8 cellular contexts compared by ENCODE assay signal in the genomic region with DNA sequence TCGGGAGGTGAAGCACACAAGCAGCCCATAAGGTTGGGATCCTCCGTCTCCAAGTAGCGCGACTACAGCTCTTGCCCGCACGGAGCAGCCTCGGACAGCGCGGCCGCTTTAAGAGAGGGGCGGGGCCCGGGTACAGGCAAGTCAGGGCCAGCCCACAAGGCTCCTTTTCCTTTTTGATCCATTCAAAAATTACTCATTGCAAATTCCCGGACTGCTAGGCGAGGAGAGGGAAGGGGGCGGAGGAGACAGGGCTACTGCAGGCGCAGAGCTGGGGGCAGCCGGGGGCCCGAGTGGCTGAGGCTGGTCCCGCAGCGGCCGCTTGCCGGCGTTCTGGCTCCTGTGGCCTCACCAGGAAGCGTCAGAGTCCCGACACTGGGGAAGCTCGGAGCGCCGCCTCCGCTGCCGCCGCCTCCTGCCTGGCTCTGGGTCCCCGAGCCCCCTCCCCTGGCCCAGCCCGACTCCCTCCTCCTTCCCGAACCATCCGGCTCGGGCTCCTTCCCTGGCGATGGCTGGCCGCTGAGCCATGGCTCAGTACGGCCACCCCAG. TPM values are rescaled to one million over a fixed set of nuclear protein-coding genes. Genes with fewer than 3 reads are reported as not detected.
DNase-seq lines count a peak whose midpoint lies in the region; ATAC-seq and TF ChIP-seq lines count a peak whose summit lies in the region.

A gene with protein sequence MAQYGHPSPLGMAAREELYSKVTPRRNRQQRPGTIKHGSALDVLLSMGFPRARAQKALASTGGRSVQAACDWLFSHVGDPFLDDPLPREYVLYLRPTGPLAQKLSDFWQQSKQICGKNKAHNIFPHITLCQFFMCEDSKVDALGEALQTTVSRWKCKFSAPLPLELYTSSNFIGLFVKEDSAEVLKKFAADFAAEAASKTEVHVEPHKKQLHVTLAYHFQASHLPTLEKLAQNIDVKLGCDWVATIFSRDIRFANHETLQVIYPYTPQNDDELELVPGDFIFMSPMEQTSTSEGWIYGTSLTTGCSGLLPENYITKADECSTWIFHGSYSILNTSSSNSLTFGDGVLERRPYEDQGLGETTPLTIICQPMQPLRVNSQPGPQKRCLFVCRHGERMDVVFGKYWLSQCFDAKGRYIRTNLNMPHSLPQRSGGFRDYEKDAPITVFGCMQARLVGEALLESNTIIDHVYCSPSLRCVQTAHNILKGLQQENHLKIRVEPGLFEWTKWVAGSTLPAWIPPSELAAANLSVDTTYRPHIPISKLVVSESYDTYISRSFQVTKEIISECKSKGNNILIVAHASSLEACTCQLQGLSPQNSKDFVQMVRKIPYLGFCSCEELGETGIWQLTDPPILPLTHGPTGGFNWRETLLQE (plus strand): TSS at position 196 of the 546 bp plus-strand sequence. CDS start 328 bp downstream, at position 524.

- no peaks in the 10 kb centered on the region for H3K79me2 ChIP-seq in OCI-LY1 (ENCODE audit: insufficient read depth, low read length)

- H3K9me2 ChIP-seq in OCI-LY1 (ENCODE audit: low read depth, low read length), result no peaks in the 10 kb centered on the region

- peaks cover 67% of the 10 kb centered on the region for H3K27me3 Mint-ChIP-seq in mesothelial cell of epicardium (ENCODE audit: low read depth)

- H3K27ac ChIP-seq in OCI-LY1 (ENCODE audit: low read depth, low read length, poor library complexity, severe bottlenecking), result no peak within 1 kb of the TSS

- no peaks in the 10 kb centered on the region for H3K9me3 ChIP-seq in OCI-LY1 (ENCODE audit: low read length)

- no peak within 1 kb of the TSS for H2AFZ ChIP-seq in OCI-LY1 (ENCODE audit: low read length)

- H3K4me3 Mint-ChIP-seq in mesothelial cell of epicardium, result peak within 1 kb of the TSS; percentile 86

- TF ChIP-seq CTCF in AG10803 (conservative IDR thresholded peaks at IDR 0.05; ENCODE audit: low read length), result peak; percentile 22; the same call in 1 of the 2 replicates
- TF ChIP-seq CTCF in OCI-LY1 (IDR thresholded peaks at IDR 0.05; ENCODE audit: low read length), result no peak
- no peak for TF ChIP-seq CTCF in epithelial cell of esophagus (IDR thresholded peaks at IDR 0.05; ENCODE audit: insufficient read depth, low read depth, low read length, missing control alignments)
- TF ChIP-seq CTCF in mesothelial cell of epicardium (IDR thresholded peaks at IDR 0.05; ENCODE audit: unreplicated experiment), result no peak

- ATAC-seq in GM19035 (IDR thresholded peaks at IDR 0.05; ENCODE audit: unreplicated experiment), result peak; percentile 84
- peak; percentile 78 for ATAC-seq in HG03280 (IDR thresholded peaks at IDR 0.05; ENCODE audit: unreplicated experiment)

- H3K27ac Mint-ChIP-seq in mesothelial cell of epicardium, result peak within 1 kb of the TSS; percentile 74

- H3K36me3 Mint-ChIP-seq in mesothelial cell of epicardium, result peaks cover 4% of the 10 kb centered on the region

- H3K9ac ChIP-seq in OCI-LY1 (ENCODE audit: low read length), result peak within 1 kb of the TSS; percentile 82

- no peaks in the 10 kb centered on the region for H3F3A ChIP-seq in OCI-LY1 (ENCODE audit: insufficient read depth, low read length)

- no peaks in the 10 kb centered on the region; the same call in 1 of the 2 replicates for H3K36me3 ChIP-seq in OCI-LY1 (ENCODE audit: insufficient read depth, low read length)

- peak within 1 kb of the TSS; percentile 84 for H3K4me3 ChIP-seq in AG10803 (ENCODE audit: low read length)
- H3K4me3 ChIP-seq in OCI-LY1 (ENCODE audit: low read depth, low read length, poor library complexity, severe bottlenecking), result peak within 1 kb of the TSS; percentile 93
- peak within 1 kb of the TSS; percentile 63 for H3K4me3 ChIP-seq in epithelial cell of esophagus (ENCODE audit: low read length)

- H3K4me2 ChIP-seq in OCI-LY1 (ENCODE audit: low read length), result peak within 1 kb of the TSS; percentile 94

- H3K9me3 Mint-ChIP-seq in mesothelial cell of epicardium, result peaks cover 4% of the 10 kb centered on the region

- peaks cover 10% of the 10 kb centered on the region for H3K4me1 ChIP-seq in OCI-LY1 (ENCODE audit: insufficient read depth, low read length, severe bottlenecking)

- H4K20me1 ChIP-seq in OCI-LY1 (ENCODE audit: insufficient read depth, low read length), result no peaks in the 10 kb centered on the region

- H3K27me3 ChIP-seq in OCI-LY1 (ENCODE audit: insufficient read depth, low read length), result no peaks in the 10 kb centered on the region

- H3K4me1 Mint-ChIP-seq in mesothelial cell of epicardium, result peaks cover 6% of the 10 kb centered on the region

- DNase-seq in AG10803 (ENCODE audit: low read depth), result peak; percentile 82
- peak; percentile 67 for DNase-seq in activated T-cell treated with anti-CD3 and anti-CD28 coated beads for 48 hours (ENCODE audit: low read depth)
- DNase-seq in epithelial cell of esophagus (ENCODE audit: low read depth), result peak; percentile 91
- DNase-seq in mesothelial cell of epicardium (ENCODE audit: low spot score in 2 of 2, unreplicated experiment in 2 of 2), result peak; percentile 52 to 76
- DNase-seq in stimulated activated CD8-positive, alpha-beta memory T cell treated with anti-CD3 and anti-CD28 coated beads, Interleukin-15, amount 100 ng/mL, for 4 hours (ENCODE audit: low read depth in 2 of 2), result peak; percentile 32 to 33

RNA-seq across cellular contexts. Expression of the gene that starts here (rescaled TPM):
- total RNA-seq in mesothelial cell of epicardium, result 6.6 to 7.1 TPM (median 6.8 TPM) in 3 replicates

Comparison
In these comparisons a context has a peak if more than half of its experiments do, and no peak if none do; other contexts are left out.
1. DNase-seq: peak in every context shown above with its lines; median percentile 91 in epithelial cell of esophagus; 82 in AG10803; 67 in activated T-cell treated with anti-CD3 and anti-CD28 coated beads for 48 hours; 64 in mesothelial cell of epicardium; 32 in stimulated activated CD8-positive, alpha-beta memory T cell treated with anti-CD3 and anti-CD28 coated beads, Interleukin-15, amount 100 ng/mL, for 4 hours.